In the genomic region with DNA sequence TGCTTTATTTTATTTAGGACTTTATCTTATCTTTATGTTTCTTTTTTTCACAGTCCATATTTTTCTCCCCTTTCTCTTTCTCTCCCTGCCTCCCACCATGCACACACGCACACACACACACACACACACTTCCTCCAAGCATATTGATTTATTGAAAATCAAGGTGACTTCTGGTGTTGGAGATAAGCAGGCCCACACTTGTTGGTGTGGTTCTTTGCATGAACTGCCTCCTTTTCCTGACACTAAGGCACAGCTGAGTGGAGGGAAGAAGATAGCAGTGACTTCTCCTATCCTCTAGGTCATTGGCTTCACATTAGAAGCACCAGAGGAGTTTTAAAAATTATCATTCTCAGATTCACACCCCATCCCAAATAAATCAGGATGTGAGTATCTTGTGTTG, we compare ENCODE assay signal across 35 cellular contexts. TPM values are rescaled to one million over a fixed set of nuclear protein-coding genes. Genes with fewer than 3 reads are reported as not detected.
"Had no signal": no experiment of that assay in that cellular context is flagged by ENCODE, and none has a peak within 500 bp of the region (broad histone marks: within the 10 kb centered on the region; RNA-seq: fewer than 3 reads in every experiment).

No MANE protein-coding gene starts in this region.

- H3K27ac ChIP-seq: brain microvascular endothelial cell, coronary artery, epithelial cell of prostate, esophagus squamous epithelium, gastroesophageal sphincter, heart right ventricle had no signal

- H3K36me3 ChIP-seq: brain microvascular endothelial cell, esophagus squamous epithelium, gastroesophageal sphincter, heart right ventricle had no signal

- H3K27ac Mint-ChIP-seq: activated CD4-positive, alpha-beta memory T cell treated with anti-CD3 and anti-CD28 coated beads for 36 hours; activated CD4-positive, alpha-beta T cell treated with anti-CD3 and anti-CD28 coated beads for 36 hours; activated CD4-positive, alpha-beta T cell treated with anti-CD3 and anti-CD28 coated beads, Interleukin-2, amount 10 ng/mL, durations not matched to agents 24 days and 14 days; activated CD8-positive, alpha-beta T cell treated with anti-CD3 and anti-CD28 coated beads, Interleukin-2, amount 10 ng/mL, durations not matched to agents 7 days and 5 days; activated naive CD8-positive, alpha-beta T cell; activated T-helper 17 cell treated with anti-CD3 and anti-CD28 coated beads, Interleukin-2, amount 50 U/mL, for 72 hours; effector memory CD8-positive, alpha-beta T cell; T-helper 17 cell; T-helper 2 cell treated with Interferon-gamma antibody and Interleukin-4, amounts not matched to agents 5 μg/mL and 100 μg/mL, for 36 hours had no signal

- H3K9me3 Mint-ChIP-seq: activated CD4-positive, alpha-beta memory T cell treated with anti-CD3 and anti-CD28 coated beads for 36 hours; activated CD4-positive, alpha-beta T cell treated with anti-CD3 and anti-CD28 coated beads, Interleukin-2, amount 10 ng/mL, durations not matched to agents 24 days and 14 days; activated T-cell treated with anti-CD3 and anti-CD28 coated beads, Interleukin-2, amount 50 U/mL, for 4 hours; activated T-helper 17 cell treated with anti-CD3 and anti-CD28 coated beads, Interleukin-2, amount 50 U/mL, for 72 hours; central memory CD8-positive, alpha-beta T cell; effector memory CD8-positive, alpha-beta T cell; T-helper 2 cell treated with Interferon-gamma antibody and Interleukin-4, amounts not matched to agents 5 μg/mL and 100 μg/mL, for 36 hours had no signal

- DNase-seq: activated CD4-positive, alpha-beta memory T cell treated with anti-CD3 and anti-CD28 coated beads for 36 hours; activated CD4-positive, alpha-beta T cell treated with anti-CD3 and anti-CD28 coated beads for 36 hours; activated CD4-positive, alpha-beta T cell treated with anti-CD3 and anti-CD28 coated beads, Interleukin-2, amount 10 ng/mL, durations not matched to agents 24 days and 14 days; activated CD4-positive, CD25-positive, alpha-beta regulatory T cell; activated CD4-positive, CD25-positive, alpha-beta regulatory T cell treated with anti-CD3 and anti-CD28 coated beads, Interleukin-2, amount 50 U/mL, for 72 hours; activated CD8-positive, alpha-beta T cell treated with anti-CD3 and anti-CD28 coated beads, Interleukin-2, amount 10 ng/mL, durations not matched to agents 7 days and 5 days; activated effector memory CD4-positive, alpha-beta T cell treated with Interleukin-2 at 50 U/mL for 16 hours; activated gamma-delta T cell treated with Interleukin-2 at 50 U/mL for 16 hours; activated naive CD4-positive, alpha-beta T cell treated with anti-CD3 and anti-CD28 coated beads, Interleukin-2, amount 50 U/mL, for 16 hours; activated naive CD4-positive, alpha-beta T cell treated with Interleukin-2 at 50 U/mL for 16 hours; activated T-cell treated with anti-CD3 and anti-CD28 coated beads, Interleukin-2, amount 50 U/mL, for 4 hours; amniotic stem cell; anterior cingulate cortex; brain microvascular endothelial cell; dermis blood vessel endothelial cell; effector CD4-positive, alpha-beta T cell; effector memory CD8-positive, alpha-beta T cell; esophagus squamous epithelium; foreskin melanocyte; heart right ventricle; hippocampal formation; T-helper 17 cell; T1000 had no signal

- H3K36me3 Mint-ChIP-seq: activated CD4-positive, alpha-beta memory T cell treated with anti-CD3 and anti-CD28 coated beads for 36 hours; activated naive CD8-positive, alpha-beta T cell had no signal

- H3K4me3 ChIP-seq: coronary artery, esophagus squamous epithelium, gastroesophageal sphincter, heart right ventricle had no signal

- H3K4me1 ChIP-seq: esophagus squamous epithelium, gastroesophageal sphincter, heart right ventricle had no signal

- H3K4me3 Mint-ChIP-seq: activated CD4-positive, alpha-beta memory T cell treated with anti-CD3 and anti-CD28 coated beads for 36 hours; activated CD4-positive, alpha-beta T cell treated with anti-CD3 and anti-CD28 coated beads for 36 hours; activated CD4-positive, alpha-beta T cell treated with anti-CD3 and anti-CD28 coated beads, Interleukin-2, amount 10 ng/mL, durations not matched to agents 24 days and 14 days; activated CD8-positive, alpha-beta T cell treated with anti-CD3 and anti-CD28 coated beads, Interleukin-2, amount 10 ng/mL, durations not matched to agents 7 days and 5 days; activated naive CD8-positive, alpha-beta T cell; activated T-cell treated with anti-CD3 and anti-CD28 coated beads, Interleukin-2, amount 50 U/mL, for 4 hours; activated T-helper 17 cell treated with anti-CD3 and anti-CD28 coated beads, Interleukin-2, amount 50 U/mL, for 72 hours; central memory CD8-positive, alpha-beta T cell; effector memory CD8-positive, alpha-beta T cell; T-helper 17 cell; T-helper 2 cell treated with Interferon-gamma antibody and Interleukin-4, amounts not matched to agents 5 μg/mL and 100 μg/mL, for 36 hours had no signal

- ATAC-seq: activated CD4-positive, alpha-beta T cell treated with anti-CD3 and anti-CD28 coated beads for 36 hours; activated CD8-positive, alpha-beta T cell treated with anti-CD3 and anti-CD28 coated beads, Interleukin-2, amount 10 ng/mL, durations not matched to agents 7 days and 5 days; activated T-cell treated with anti-CD3 and anti-CD28 coated beads, Interleukin-2, amount 50 U/mL, for 4 hours; activated T-helper 17 cell treated with anti-CD3 and anti-CD28 coated beads, Interleukin-2, amount 50 U/mL, for 72 hours; effector memory CD8-positive, alpha-beta T cell; gastroesophageal sphincter; heart right ventricle; T-helper 17 cell had no signal

- H3K9me3 ChIP-seq: esophagus squamous epithelium had no signal

- H3K4me1 Mint-ChIP-seq: activated CD4-positive, alpha-beta T cell treated with anti-CD3 and anti-CD28 coated beads for 36 hours; activated CD4-positive, alpha-beta T cell treated with anti-CD3 and anti-CD28 coated beads, Interleukin-2, amount 10 ng/mL, durations not matched to agents 24 days and 14 days; activated T-helper 17 cell treated with anti-CD3 and anti-CD28 coated beads, Interleukin-2, amount 50 U/mL, for 72 hours; central memory CD8-positive, alpha-beta T cell; T-helper 17 cell had no signal

RNA-seq across cellular contexts. Expression of a gene that starts 18.0 kb away (rescaled TPM):
- total RNA-seq: activated CD4-positive, alpha-beta memory T cell treated with anti-CD3 and anti-CD28 coated beads for 36 hours; activated CD8-positive, alpha-beta memory T cell treated with anti-CD3 and anti-CD28 coated beads for 36 hours; activated T-cell treated with anti-CD3 and anti-CD28 coated beads, Interleukin-2, amount 50 U/mL, for 4 hours; astrocyte; dermis blood vessel endothelial cell; fibroblast of lung; fibroblast of villous mesenchyme; gastroesophageal sphincter; glomerular endothelial cell; heart right ventricle; T-helper 17 cell had no signal
